ENCODE assay signal across 11 cellular contexts in the genomic region with DNA sequence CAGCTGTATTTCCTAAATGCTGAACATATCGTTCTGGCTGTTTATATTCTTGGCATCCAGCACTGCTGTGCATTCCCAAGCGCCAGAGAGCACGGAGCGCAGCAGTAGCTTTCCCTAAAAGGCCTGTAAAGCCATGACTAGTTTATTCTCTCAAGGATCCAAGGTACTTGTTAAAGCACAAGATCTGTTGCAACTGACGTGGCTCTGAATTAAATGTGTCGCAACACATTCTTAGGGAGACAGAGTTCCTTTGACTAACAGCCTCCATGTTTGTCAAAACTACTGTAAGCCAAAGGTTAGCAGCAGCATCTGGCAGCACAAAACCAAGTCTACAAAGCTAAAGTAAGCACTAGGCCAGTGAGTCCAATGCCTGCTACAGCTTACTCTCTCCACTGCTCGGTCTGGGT.
A peak's percentile ranks its signal among the peaks of the same experiment; 100 is the strongest.
DNase-seq lines count a peak whose midpoint lies in the region; ATAC-seq and TF ChIP-seq lines count a peak whose summit lies in the region.
"Had no signal": no experiment of that assay in that cellular context is flagged by ENCODE, and none has a peak within 500 bp of the region (broad histone marks: within the 10 kb centered on the region; RNA-seq: fewer than 3 reads in every experiment).

No MANE protein-coding gene starts in this region.

- CTCF ChIA-PET in WTC11 (lab: Charles Lee), result no interaction called here

- H3K4me1 Mint-ChIP-seq in WTC11, result peaks cover 50% of the 10 kb centered on the region
- H3K4me1 Mint-ChIP-seq in stimulated activated effector memory CD8-positive, alpha-beta T cell treated with anti-CD3 and anti-CD28 coated beads, Interleukin-12 subunit alpha, Interleukin-12 subunit beta, amount 100 ng/mL, for 72 hours, result no peaks in the 10 kb centered on the region

- H3K27ac ChIP-seq in left ventricle myocardium inferior (replicated peaks), result peak overlapping the region; percentile 16
- H3K27ac ChIP-seq: SJCRH30 had no signal

- no peaks in the 10 kb centered on the region for H3K9me3 Mint-ChIP-seq in WTC11
- H3K9me3 Mint-ChIP-seq in stimulated activated effector memory CD8-positive, alpha-beta T cell treated with anti-CD3 and anti-CD28 coated beads, Interleukin-12 subunit alpha, Interleukin-12 subunit beta, amount 100 ng/mL, for 72 hours, result no peaks in the 10 kb centered on the region

- POLR2A ChIA-PET in WTC11 (lab: Charles Lee), result no interaction called here

- H3K36me3 ChIP-seq in left ventricle myocardium inferior, result no peaks in the 10 kb centered on the region
- H3K36me3 ChIP-seq: SJCRH30, spleen had no signal

- H3K4me3 Mint-ChIP-seq in WTC11, result no peak overlapping the region
- no peak overlapping the region for H3K4me3 Mint-ChIP-seq in stimulated activated effector memory CD8-positive, alpha-beta T cell treated with anti-CD3 and anti-CD28 coated beads, Interleukin-12 subunit alpha, Interleukin-12 subunit beta, amount 100 ng/mL, for 72 hours

- H3K4me1 ChIP-seq in left ventricle myocardium inferior, result peaks cover 4% of the 10 kb centered on the region

- H3K4me3 ChIP-seq in left ventricle myocardium inferior (no peak overlapping the region), skeletal muscle cell (ENCODE audit: low read depth, low read length) (no peak overlapping the region)
- H3K4me3 ChIP-seq: SJCRH30, spleen had no signal

- H3K9me3 ChIP-seq in left ventricle myocardium inferior (replicated peaks), result no peaks in the 10 kb centered on the region
- H3K9me3 ChIP-seq: SJCRH30, spleen had no signal

- H3K36me3 Mint-ChIP-seq in WTC11, result no peaks in the 10 kb centered on the region
- no peaks in the 10 kb centered on the region for H3K36me3 Mint-ChIP-seq in stimulated activated effector memory CD8-positive, alpha-beta T cell treated with anti-CD3 and anti-CD28 coated beads, Interleukin-12 subunit alpha, Interleukin-12 subunit beta, amount 100 ng/mL, for 72 hours

- TF ChIP-seq CTCF in WTC11 (IDR thresholded peaks at IDR 0.05) (no peak), left ventricle myocardium inferior (IDR thresholded peaks at IDR 0.05; ENCODE audit: borderline replicate concordance) (no peak)

- ATAC-seq in WTC11, result no peak; the same call in 1 of the 2 replicates
- ATAC-seq in stimulated activated effector memory CD8-positive, alpha-beta T cell treated with anti-CD3 and anti-CD28 coated beads, Interleukin-12 subunit alpha, Interleukin-12 subunit beta, amount 100 ng/mL, for 72 hours, result no peak
- no peak for ATAC-seq in GM18867 (IDR thresholded peaks at IDR 0.05; ENCODE audit: unreplicated experiment)

- no peaks in the 10 kb centered on the region for H3K27me3 Mint-ChIP-seq in WTC11 (ENCODE audit: low read depth)

- intact Hi-C loops in left ventricle myocardium inferior (cut with micrococcal nuclease), result no loop called here

- peak; percentile 70 for DNase-seq in H4 (ENCODE audit: low spot score)
- DNase-seq in WTC11 (ENCODE audit: low spot score), result no peak
- no peak for DNase-seq in left ventricle myocardium inferior
- DNase-seq in skeletal muscle cell (ENCODE audit: low read depth), result peak; percentile 100
- DNase-seq in stimulated activated effector memory CD8-positive, alpha-beta T cell treated with anti-CD3 and anti-CD28 coated beads, Interleukin-12 subunit alpha, Interleukin-12 subunit beta, amount 100 ng/mL, for 72 hours (ENCODE audit: low spot score in 2 of 2), result no peak
- DNase-seq in HPDE6-E6E7 (ENCODE audit: extremely low spot score), result no peak
- no peak for DNase-seq in NCI-H2196 (lab: John Stamatoyannopoulos, UW; ENCODE audit: unreplicated experiment)
- DNase-seq: head of caudate nucleus, SJCRH30, spleen had no signal

- no peaks in the 10 kb centered on the region for H3K27me3 ChIP-seq in left ventricle myocardium inferior (ENCODE audit: low read depth)
- H3K27me3 ChIP-seq: SJCRH30 had no signal

- no peak overlapping the region for H3K27ac Mint-ChIP-seq in WTC11
- no peak overlapping the region for H3K27ac Mint-ChIP-seq in stimulated activated effector memory CD8-positive, alpha-beta T cell treated with anti-CD3 and anti-CD28 coated beads, Interleukin-12 subunit alpha, Interleukin-12 subunit beta, amount 100 ng/mL, for 72 hours

TF ChIP-seq in WTC11, 78 proteins besides CTCF, POLR2A, EP300 and RAD21:
- TF ChIP-seq PRRX2 (CRISPR knock-in tag; IDR thresholded peaks at IDR 0.05), result no peak
- TF ChIP-seq GABPB1 (CRISPR knock-in tag; IDR thresholded peaks at IDR 0.05), result peak; percentile 74

Comparison
In these comparisons a context has a peak if more than half of its experiments do, and no peak if none do; other contexts are left out.
1. DNase-seq: peak in H4 (single experiment) and skeletal muscle cell (single experiment); none in WTC11 (single experiment), left ventricle myocardium inferior (single experiment), stimulated activated effector memory CD8-positive, alpha-beta T cell treated with anti-CD3 and anti-CD28 coated beads, Interleukin-12 subunit alpha, Interleukin-12 subunit beta, amount 100 ng/mL, for 72 hours (0 of 2), HPDE6-E6E7 (single experiment) and NCI-H2196 (single experiment).